Comparison of ENCODE assay signal across 8 cellular contexts in genomic region chr14:69152181-69152943, GRCh38. TPM values are rescaled to one million over a fixed set of nuclear protein-coding genes. Genes with fewer than 3 reads are reported as not detected.
DNase-seq lines count a peak whose midpoint lies in the region; ATAC-seq and TF ChIP-seq lines count a peak whose summit lies in the region.

No MANE protein-coding gene starts in this region.

- no peaks in the 10 kb centered on the region for H3K27me3 Mint-ChIP-seq in effector memory CD8-positive, alpha-beta T cell
- H3K27me3 Mint-ChIP-seq in mesothelial cell of epicardium (ENCODE audit: low read depth), result no peaks in the 10 kb centered on the region

- POLR2A ChIA-PET in BJ (lab: Charles Lee), result no interaction called here

- WGBS in testis, 2 donors, result 1% methylated on average over 28 to 38 of the region's 39 CpGs

- peak overlapping the region; percentile 89 to 97 for H3K27ac ChIP-seq in testis

- no peaks in the 10 kb centered on the region for H3K9me3 ChIP-seq in testis

- H3K27me3 ChIP-seq in BJ (ENCODE audit: control insufficient read depth, insufficient read depth, low read length), result no peaks in the 10 kb centered on the region
- no peaks in the 10 kb centered on the region for H3K27me3 ChIP-seq in testis

- H3K4me3 Mint-ChIP-seq in effector memory CD8-positive, alpha-beta T cell, result peak overlapping the region; percentile 96
- H3K4me3 Mint-ChIP-seq in mesothelial cell of epicardium, result peak overlapping the region; percentile 91

- H3K9me3 Mint-ChIP-seq in effector memory CD8-positive, alpha-beta T cell, result no peaks in the 10 kb centered on the region
- H3K9me3 Mint-ChIP-seq in mesothelial cell of epicardium, result no peaks in the 10 kb centered on the region

- peak overlapping the region; percentile 93 to 96 for H3K27ac Mint-ChIP-seq in effector memory CD8-positive, alpha-beta T cell
- peak overlapping the region; percentile 89 for H3K27ac Mint-ChIP-seq in mesothelial cell of epicardium

- TF ChIP-seq CTCF in BJ (IDR thresholded peaks at IDR 0.05; ENCODE audit: insufficient read depth, low read depth, low read length), result no peak
- TF ChIP-seq CTCF in NB4 (IDR thresholded peaks at IDR 0.05; ENCODE audit: low read depth, low read length), result no peak
- TF ChIP-seq CTCF in mesothelial cell of epicardium (IDR thresholded peaks at IDR 0.05; ENCODE audit: unreplicated experiment), result no peak
- no peak for TF ChIP-seq CTCF in testis (IDR thresholded peaks at IDR 0.05)

- DNase-seq in BJ (ENCODE audit: low read depth) (no peak), NB4 (ENCODE audit: low read depth) (peak; percentile 70), mesothelial cell of epicardium (ENCODE audit: low spot score in 2 of 2, unreplicated experiment in 2 of 2) (peak; percentile 26 to 53), testis (no peak)
- peak; percentile 42 to 48 for DNase-seq in activated CD4-positive, alpha-beta T cell treated with anti-CD3 and anti-CD28 coated beads, Interleukin-2, amount 50 U/mL, for 48 hours
- peak; percentile 36 to 50 (median 40) for DNase-seq in effector memory CD8-positive, alpha-beta T cell

- no peaks in the 10 kb centered on the region; the same call in 1 of the 2 replicates for H3K36me3 ChIP-seq in BJ (ENCODE audit: control insufficient read depth, insufficient read depth, low read length)
- no peaks in the 10 kb centered on the region for H3K36me3 ChIP-seq in testis (ENCODE audit: low read depth, missing control alignments)

- peaks cover 33% of the 10 kb centered on the region for H3K36me3 Mint-ChIP-seq in effector memory CD8-positive, alpha-beta T cell (ENCODE audit: insufficient read depth)
- peaks cover 4% of the 10 kb centered on the region for H3K36me3 Mint-ChIP-seq in mesothelial cell of epicardium

- H3K4me1 ChIP-seq in testis, result peaks cover 19% of the 10 kb centered on the region

- H3K4me1 Mint-ChIP-seq in effector memory CD8-positive, alpha-beta T cell (ENCODE audit: low read depth in 2 of 2), result peaks cover 28 to 42% of the 10 kb centered on the region in 2 donors
- H3K4me1 Mint-ChIP-seq in mesothelial cell of epicardium, result peaks cover 34% of the 10 kb centered on the region

- CTCF ChIA-PET in BJ (lab: Yijun Ruan, JAX), result interaction anchor here (0.6 to 3.8 kb wide), 7 partner anchors 11 to 787 kb away, joined by 3 to 19 read pairs (median 5); no protein-coding TSS in a partner anchor

- intact Hi-C loops in testis (cut with DNase I; ENCODE audit: low total_unique reads), result no loop called here

- H3K4me3 ChIP-seq in BJ (ENCODE audit: low read depth, low read length) (peak overlapping the region; percentile 81), NB4 (ENCODE audit: low read depth, low read length) (peak overlapping the region; percentile 80), testis (peak overlapping the region; percentile 93 to 97)

- TF ChIP-seq POLR2A in NB4 (IDR thresholded peaks at IDR 0.05; ENCODE audit: extremely low read depth, insufficient read length) (no peak), testis (IDR thresholded peaks at IDR 0.05) (no peak)

- peak; percentile 1 for ATAC-seq in GM19395 (IDR thresholded peaks at IDR 0.05; ENCODE audit: unreplicated experiment)
- ATAC-seq in effector memory CD8-positive, alpha-beta T cell (replicated peaks), result peak; percentile 27
- no peak for ATAC-seq in GM18511 (IDR thresholded peaks at IDR 0.05; ENCODE audit: unreplicated experiment)

RNA-seq across cellular contexts. Expression of gene DCAF5, which starts 0.6 kb away (rescaled TPM):
- 27.5 and 42.0 TPM in 2 replicates for polyA plus RNA-seq in BJ (2011; rRNA removed)
- 30.0 and 34.9 TPM in 2 replicates for polyA minus RNA-seq in BJ (2011; rRNA and poly(A)+ RNA removed)
- total RNA-seq in mesothelial cell of epicardium, result 61.8 to 64.9 TPM (median 64.4 TPM) in 3 replicates
- total RNA-seq in testis, result 100 to 1,000 TPM in 1 of 2 donors, 10 to 100 TPM in 1; 97.7 to 129 TPM
- polyA plus RNA-seq in testis (ENCODE audit: insufficient read depth, low read depth, low replicate concordance), result 168 TPM

RNA-seq across cellular contexts. Expression of gene EXD2, which starts 38.9 kb away (rescaled TPM):
- polyA plus RNA-seq in BJ (2011; rRNA removed) (17.7 and 22.7 TPM in 2 replicates), testis (ENCODE audit: insufficient read depth, low read depth, low replicate concordance) (70.3 TPM)
- 9.1 and 12.1 TPM in 2 replicates for polyA minus RNA-seq in BJ (2011; rRNA and poly(A)+ RNA removed)
- total RNA-seq in mesothelial cell of epicardium (27.4 to 30.6 TPM (median 29.8 TPM) in 3 replicates), testis (10 to 100 TPM; 22.4 to 27.2 TPM)

Comparison
In these comparisons a context has a peak if more than half of its experiments do, and no peak if none do; other contexts are left out.
1. DNase-seq: peak in NB4 (single experiment), activated CD4-positive, alpha-beta T cell treated with anti-CD3 and anti-CD28 coated beads, Interleukin-2, amount 50 U/mL, for 48 hours (2 of 2), effector memory CD8-positive, alpha-beta T cell (3 of 3) and mesothelial cell of epicardium (2 of 2); none in BJ (single experiment) and testis (single experiment).
2. Peak in every context shown above with its lines, with median percentiles within 50 percentile points of each other: H3K4me3 ChIP-seq.